In the genomic region with DNA sequence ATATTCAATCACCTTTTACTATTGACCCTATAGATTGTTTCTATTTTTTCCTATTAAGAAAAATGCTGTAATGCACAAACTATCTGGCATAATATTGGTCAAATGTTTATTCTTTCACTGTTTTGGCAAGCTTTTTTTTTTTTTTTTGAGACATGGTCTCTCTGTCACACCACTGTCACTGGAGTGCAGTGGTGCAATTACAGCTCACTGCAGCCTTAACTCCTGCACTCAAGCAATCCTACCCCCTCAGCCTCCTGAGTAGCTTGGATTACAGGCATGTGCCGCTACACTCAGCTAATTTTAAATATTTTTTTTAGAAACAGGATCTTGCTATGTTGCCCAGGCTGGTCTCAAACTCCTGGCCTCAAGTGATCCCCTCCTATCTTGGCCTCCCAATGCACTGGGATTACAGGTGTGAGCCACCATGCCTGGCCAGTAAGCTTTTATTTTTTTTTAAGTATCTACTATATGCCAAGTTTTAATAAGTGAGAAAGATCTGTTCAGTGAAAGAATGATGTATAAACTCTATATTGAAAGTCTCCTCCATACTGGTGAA, we compare ENCODE assay signal across 1 cellular context.
TF ChIP-seq lines count a peak whose summit lies in the region.

No MANE protein-coding gene starts in this region.

TF ChIP-seq in HepG2, 621 proteins besides CTCF, POLR2A, EP300 and RAD21:
- TF ChIP-seq ZNF33B (CRISPR knock-in tag; IDR thresholded peaks at IDR 0.05): no peak
- no peak for TF ChIP-seq REXO4 (CRISPR knock-in tag; IDR thresholded peaks at IDR 0.05; ENCODE audit: borderline replicate concordance)
- TF ChIP-seq, protein P1, sequence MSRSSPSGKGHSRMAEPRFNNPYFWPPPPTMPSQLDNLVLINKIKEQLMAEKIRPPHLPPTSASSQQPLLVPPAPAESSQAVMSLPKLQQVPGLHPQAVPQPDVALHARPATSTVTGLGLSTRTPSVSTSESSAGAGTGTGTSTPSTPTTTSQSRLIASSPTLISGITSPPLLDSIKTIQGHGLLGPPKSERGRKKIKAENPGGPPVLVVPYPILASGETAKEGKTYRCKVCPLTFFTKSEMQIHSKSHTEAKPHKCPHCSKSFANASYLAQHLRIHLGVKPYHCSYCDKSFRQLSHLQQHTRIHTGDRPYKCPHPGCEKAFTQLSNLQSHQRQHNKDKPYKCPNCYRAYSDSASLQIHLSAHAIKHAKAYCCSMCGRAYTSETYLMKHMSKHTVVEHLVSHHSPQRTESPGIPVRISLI (CRISPR knock-in tag; IDR thresholded peaks at IDR 0.05; ENCODE audit: borderline replicate concordance): 0 out of 2 replicates have a peak, but pooled peaks have one; percentile 20
- TF ChIP-seq ZNF577 (CRISPR knock-in tag; IDR thresholded peaks at IDR 0.05; ENCODE audit: borderline replicate concordance, low read depth): no peak
- no peak for TF ChIP-seq ZNF230 (CRISPR knock-in tag; IDR thresholded peaks at IDR 0.05)
- TF ChIP-seq, protein P2, sequence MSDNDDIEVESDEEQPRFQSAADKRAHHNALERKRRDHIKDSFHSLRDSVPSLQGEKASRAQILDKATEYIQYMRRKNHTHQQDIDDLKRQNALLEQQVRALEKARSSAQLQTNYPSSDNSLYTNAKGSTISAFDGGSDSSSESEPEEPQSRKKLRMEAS (IDR thresholded peaks at IDR 0.05): no peak
- no peak for TF ChIP-seq ZNF746 (CRISPR knock-in tag; IDR thresholded peaks at IDR 0.05)
- no peak for TF ChIP-seq FOXA3 (CRISPR knock-in tag; IDR thresholded peaks at IDR 0.05)
- no peak for TF ChIP-seq ZSCAN31 (CRISPR knock-in tag; IDR thresholded peaks at IDR 0.05; ENCODE audit: low read depth)
- TF ChIP-seq, protein P3, sequence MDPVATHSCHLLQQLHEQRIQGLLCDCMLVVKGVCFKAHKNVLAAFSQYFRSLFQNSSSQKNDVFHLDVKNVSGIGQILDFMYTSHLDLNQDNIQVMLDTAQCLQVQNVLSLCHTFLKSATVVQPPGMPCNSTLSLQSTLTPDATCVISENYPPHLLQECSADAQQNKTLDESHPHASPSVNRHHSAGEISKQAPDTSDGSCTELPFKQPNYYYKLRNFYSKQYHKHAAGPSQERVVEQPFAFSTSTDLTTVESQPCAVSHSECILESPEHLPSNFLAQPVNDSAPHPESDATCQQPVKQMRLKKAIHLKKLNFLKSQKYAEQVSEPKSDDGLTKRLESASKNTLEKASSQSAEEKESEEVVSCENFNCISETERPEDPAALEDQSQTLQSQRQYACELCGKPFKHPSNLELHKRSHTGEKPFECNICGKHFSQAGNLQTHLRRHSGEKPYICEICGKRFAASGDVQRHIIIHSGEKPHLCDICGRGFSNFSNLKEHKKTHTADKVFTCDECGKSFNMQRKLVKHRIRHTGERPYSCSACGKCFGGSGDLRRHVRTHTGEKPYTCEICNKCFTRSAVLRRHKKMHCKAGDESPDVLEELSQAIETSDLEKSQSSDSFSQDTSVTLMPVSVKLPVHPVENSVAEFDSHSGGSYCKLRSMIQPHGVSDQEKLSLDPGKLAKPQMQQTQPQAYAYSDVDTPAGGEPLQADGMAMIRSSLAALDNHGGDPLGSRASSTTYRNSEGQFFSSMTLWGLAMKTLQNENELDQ (CRISPR knock-in tag; IDR thresholded peaks at IDR 0.05; ENCODE audit: borderline replicate concordance): no peak
- TF ChIP-seq CEBPB (IDR thresholded peaks at IDR 0.05; ENCODE audit: borderline replicate concordance, low read depth, low read length): no peak
- TF ChIP-seq TBX2 (CRISPR knock-in tag; IDR thresholded peaks at IDR 0.05; ENCODE audit: borderline replicate concordance): no peak
- TF ChIP-seq NFYC (CRISPR knock-in tag; IDR thresholded peaks at IDR 0.05): no peak
- no peak for TF ChIP-seq TEAD2 (CRISPR knock-in tag; IDR thresholded peaks at IDR 0.05)
- TF ChIP-seq NR3C1 (CRISPR knock-in tag; IDR thresholded peaks at IDR 0.05): no peak
- TF ChIP-seq, protein P4, sequence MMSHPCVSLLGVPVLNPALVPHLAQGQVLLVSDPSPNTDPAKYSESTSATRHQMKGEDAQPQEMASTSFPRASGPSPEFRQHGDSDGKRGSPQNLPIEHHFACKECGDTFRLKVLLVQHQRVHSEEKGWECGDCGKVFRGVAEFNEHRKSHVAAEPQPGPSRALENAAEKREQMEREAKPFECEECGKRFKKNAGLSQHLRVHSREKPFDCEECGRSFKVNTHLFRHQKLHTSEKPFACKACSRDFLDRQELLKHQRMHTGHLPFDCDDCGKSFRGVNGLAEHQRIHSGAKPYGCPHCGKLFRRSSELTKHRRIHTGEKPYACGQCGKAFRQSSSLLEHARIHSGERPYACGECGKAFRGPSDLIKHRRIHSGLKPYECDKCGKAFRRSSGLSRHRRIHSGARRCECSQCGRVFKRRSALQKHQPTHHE (CRISPR knock-in tag; IDR thresholded peaks at IDR 0.05; ENCODE audit: borderline replicate concordance): no peak
- no peak for TF ChIP-seq ERF (CRISPR knock-in tag; IDR thresholded peaks at IDR 0.05)
- TF ChIP-seq, protein P5, sequence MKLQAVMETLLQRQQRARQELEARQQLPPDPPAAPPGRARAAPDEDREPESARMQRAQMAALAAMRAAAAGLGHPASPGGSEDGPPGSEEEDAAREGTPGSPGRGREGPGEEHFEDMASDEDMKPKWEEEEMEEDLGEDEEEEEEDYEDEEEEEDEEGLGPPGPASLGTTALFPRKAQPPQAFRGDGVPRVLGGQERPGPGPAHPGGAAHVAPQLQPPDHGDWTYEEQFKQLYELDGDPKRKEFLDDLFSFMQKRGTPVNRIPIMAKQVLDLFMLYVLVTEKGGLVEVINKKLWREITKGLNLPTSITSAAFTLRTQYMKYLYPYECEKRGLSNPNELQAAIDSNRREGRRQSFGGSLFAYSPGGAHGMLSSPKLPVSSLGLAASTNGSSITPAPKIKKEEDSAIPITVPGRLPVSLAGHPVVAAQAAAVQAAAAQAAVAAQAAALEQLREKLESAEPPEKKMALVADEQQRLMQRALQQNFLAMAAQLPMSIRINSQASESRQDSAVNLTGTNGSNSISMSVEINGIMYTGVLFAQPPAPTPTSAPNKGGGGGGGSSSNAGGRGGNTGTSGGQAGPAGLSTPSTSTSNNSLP (IDR thresholded peaks at IDR 0.05; ENCODE audit: low read depth, low read length): no peak
- TF ChIP-seq, protein P6, sequence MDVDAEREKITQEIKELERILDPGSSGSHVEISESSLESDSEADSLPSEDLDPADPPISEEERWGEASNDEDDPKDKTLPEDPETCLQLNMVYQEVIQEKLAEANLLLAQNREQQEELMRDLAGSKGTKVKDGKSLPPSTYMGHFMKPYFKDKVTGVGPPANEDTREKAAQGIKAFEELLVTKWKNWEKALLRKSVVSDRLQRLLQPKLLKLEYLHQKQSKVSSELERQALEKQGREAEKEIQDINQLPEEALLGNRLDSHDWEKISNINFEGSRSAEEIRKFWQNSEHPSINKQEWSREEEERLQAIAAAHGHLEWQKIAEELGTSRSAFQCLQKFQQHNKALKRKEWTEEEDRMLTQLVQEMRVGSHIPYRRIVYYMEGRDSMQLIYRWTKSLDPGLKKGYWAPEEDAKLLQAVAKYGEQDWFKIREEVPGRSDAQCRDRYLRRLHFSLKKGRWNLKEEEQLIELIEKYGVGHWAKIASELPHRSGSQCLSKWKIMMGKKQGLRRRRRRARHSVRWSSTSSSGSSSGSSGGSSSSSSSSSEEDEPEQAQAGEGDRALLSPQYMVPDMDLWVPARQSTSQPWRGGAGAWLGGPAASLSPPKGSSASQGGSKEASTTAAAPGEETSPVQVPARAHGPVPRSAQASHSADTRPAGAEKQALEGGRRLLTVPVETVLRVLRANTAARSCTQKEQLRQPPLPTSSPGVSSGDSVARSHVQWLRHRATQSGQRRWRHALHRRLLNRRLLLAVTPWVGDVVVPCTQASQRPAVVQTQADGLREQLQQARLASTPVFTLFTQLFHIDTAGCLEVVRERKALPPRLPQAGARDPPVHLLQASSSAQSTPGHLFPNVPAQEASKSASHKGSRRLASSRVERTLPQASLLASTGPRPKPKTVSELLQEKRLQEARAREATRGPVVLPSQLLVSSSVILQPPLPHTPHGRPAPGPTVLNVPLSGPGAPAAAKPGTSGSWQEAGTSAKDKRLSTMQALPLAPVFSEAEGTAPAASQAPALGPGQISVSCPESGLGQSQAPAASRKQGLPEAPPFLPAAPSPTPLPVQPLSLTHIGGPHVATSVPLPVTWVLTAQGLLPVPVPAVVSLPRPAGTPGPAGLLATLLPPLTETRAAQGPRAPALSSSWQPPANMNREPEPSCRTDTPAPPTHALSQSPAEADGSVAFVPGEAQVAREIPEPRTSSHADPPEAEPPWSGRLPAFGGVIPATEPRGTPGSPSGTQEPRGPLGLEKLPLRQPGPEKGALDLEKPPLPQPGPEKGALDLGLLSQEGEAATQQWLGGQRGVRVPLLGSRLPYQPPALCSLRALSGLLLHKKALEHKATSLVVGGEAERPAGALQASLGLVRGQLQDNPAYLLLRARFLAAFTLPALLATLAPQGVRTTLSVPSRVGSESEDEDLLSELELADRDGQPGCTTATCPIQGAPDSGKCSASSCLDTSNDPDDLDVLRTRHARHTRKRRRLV (CRISPR knock-in tag; IDR thresholded peaks at IDR 0.05): no peak
- TF ChIP-seq CCAR2 (optimal IDR thresholded peaks at IDR 0.05; ENCODE audit: low read depth, low read length): peak; percentile 20
- TF ChIP-seq RFXANK (CRISPR knock-in tag; IDR thresholded peaks at IDR 0.05): no peak
- TF ChIP-seq SALL1 (CRISPR knock-in tag; IDR thresholded peaks at IDR 0.05): 0 out of 2 replicates have a peak, but pooled peaks have one; percentile 15
- TF ChIP-seq IKZF4 (CRISPR knock-in tag; IDR thresholded peaks at IDR 0.05; ENCODE audit: borderline replicate concordance, low read depth, not compliant biosample characterization): no peak
- TF ChIP-seq, protein P7, sequence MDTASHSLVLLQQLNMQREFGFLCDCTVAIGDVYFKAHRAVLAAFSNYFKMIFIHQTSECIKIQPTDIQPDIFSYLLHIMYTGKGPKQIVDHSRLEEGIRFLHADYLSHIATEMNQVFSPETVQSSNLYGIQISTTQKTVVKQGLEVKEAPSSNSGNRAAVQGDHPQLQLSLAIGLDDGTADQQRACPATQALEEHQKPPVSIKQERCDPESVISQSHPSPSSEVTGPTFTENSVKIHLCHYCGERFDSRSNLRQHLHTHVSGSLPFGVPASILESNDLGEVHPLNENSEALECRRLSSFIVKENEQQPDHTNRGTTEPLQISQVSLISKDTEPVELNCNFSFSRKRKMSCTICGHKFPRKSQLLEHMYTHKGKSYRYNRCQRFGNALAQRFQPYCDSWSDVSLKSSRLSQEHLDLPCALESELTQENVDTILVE (CRISPR knock-in tag; IDR thresholded peaks at IDR 0.05): no peak
- TF ChIP-seq ZNF546 (CRISPR knock-in tag; conservative IDR thresholded peaks at IDR 0.05): no peak
- TF ChIP-seq, protein P8, sequence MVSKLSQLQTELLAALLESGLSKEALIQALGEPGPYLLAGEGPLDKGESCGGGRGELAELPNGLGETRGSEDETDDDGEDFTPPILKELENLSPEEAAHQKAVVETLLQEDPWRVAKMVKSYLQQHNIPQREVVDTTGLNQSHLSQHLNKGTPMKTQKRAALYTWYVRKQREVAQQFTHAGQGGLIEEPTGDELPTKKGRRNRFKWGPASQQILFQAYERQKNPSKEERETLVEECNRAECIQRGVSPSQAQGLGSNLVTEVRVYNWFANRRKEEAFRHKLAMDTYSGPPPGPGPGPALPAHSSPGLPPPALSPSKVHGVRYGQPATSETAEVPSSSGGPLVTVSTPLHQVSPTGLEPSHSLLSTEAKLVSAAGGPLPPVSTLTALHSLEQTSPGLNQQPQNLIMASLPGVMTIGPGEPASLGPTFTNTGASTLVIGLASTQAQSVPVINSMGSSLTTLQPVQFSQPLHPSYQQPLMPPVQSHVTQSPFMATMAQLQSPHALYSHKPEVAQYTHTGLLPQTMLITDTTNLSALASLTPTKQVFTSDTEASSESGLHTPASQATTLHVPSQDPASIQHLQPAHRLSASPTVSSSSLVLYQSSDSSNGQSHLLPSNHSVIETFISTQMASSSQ (IDR thresholded peaks at IDR 0.05; ENCODE audit: low read depth): no peak
- TF ChIP-seq, protein P8 (CRISPR knock-in tag; IDR thresholded peaks at IDR 0.05; ENCODE audit: borderline replicate concordance): no peak
- no peak for TF ChIP-seq ZBTB7A (CRISPR knock-in tag; IDR thresholded peaks at IDR 0.05)
- no peak for TF ChIP-seq NPAS2 (CRISPR knock-in tag; IDR thresholded peaks at IDR 0.05; ENCODE audit: borderline replicate concordance)
- peak; percentile 87 for TF ChIP-seq ZNF121 (CRISPR knock-in tag; IDR thresholded peaks at IDR 0.05)
